In the genomic region with DNA sequence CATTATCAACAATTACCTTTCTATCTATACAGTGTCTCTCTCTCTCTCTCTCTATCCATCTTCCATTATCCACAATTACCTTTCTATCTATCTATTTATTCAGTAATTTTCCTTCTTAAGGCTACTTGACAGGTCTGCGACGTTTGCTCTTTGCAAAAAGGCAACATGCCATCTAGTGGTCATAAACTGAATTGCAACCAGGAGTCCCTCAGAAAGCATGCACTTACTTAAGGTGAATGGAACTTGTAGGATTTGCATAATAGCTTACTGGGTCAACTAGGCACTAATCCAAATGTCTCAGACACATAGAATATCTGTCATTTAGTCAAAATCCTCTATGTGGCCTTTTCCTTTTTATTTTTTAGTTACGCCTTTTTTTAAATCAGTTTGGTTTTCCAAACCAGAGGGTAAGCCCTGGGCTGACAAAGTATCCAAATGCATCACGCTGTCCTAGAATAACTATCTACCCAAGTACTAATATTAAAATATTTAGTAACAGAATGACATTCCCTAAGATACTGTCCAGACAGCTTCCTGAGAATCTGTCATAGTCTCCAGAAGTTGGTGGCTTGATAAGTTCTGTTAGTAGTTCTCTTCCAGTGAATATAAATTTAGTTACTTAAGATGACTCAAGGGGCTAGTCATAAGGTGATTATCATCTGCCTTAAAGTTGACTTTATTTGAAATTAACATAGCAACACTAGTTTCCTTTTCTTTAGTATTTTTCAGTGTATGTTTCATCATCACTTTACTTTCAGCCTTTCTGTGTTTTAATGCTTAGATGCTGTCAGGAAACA, we compare ENCODE assay signal across 7 cellular contexts.
A peak's percentile ranks its signal among the peaks of the same experiment; 100 is the strongest.
DNase-seq lines count a peak whose midpoint lies in the region; ATAC-seq, FAIRE-seq and TF ChIP-seq lines count a peak whose summit lies in the region.

No MANE protein-coding gene starts in this region.

- intact Hi-C loops in pancreas (cut with DNase I) = no loop called here

- ATAC-seq in GM21576 (IDR thresholded peaks at IDR 0.05; ENCODE audit: unreplicated experiment) = peak; percentile 95
- peak; percentile 43 to 45 for ATAC-seq in activated T-cell treated with anti-CD3 and anti-CD28 coated beads, Interleukin-2, amount 50 U/mL, for 72 hours (replicated peaks in 1 of 2)
- peak; percentile 61 to 85 (median 82) for ATAC-seq in pancreas

- H3K4me3 Mint-ChIP-seq in activated T-cell treated with anti-CD3 and anti-CD28 coated beads, Interleukin-2, amount 50 U/mL, for 72 hours = no peak overlapping the region

- H3K4me1 ChIP-seq in pancreas = no peaks in the 10 kb centered on the region

- POLR2A ChIA-PET in GM10248 (lab: Yijun Ruan, JAX) = no interaction called here

- H3K4me1 Mint-ChIP-seq in activated T-cell treated with anti-CD3 and anti-CD28 coated beads, Interleukin-2, amount 50 U/mL, for 72 hours (ENCODE audit: low read depth) = no peaks in the 10 kb centered on the region

- FAIRE-seq in pancreas (lab: Jason Lieb, UNC) = peak; percentile 87

- no peaks in the 10 kb centered on the region for H3K9me3 Mint-ChIP-seq in activated T-cell treated with anti-CD3 and anti-CD28 coated beads, Interleukin-2, amount 50 U/mL, for 72 hours

- H3K4me3 ChIP-seq in pancreas = no peak overlapping the region

- WGBS in pancreas, 2 donors = 33 to 35% methylated on average over 4 of the region's 4 CpGs

- DNase-seq in GM10248 (ENCODE audit: extremely low spot score) (peak; percentile 46), HS-5 (ENCODE audit: low read depth) (peak; percentile 53), NCI-H748 (lab: John Stamatoyannopoulos, UW; ENCODE audit: unreplicated experiment) (peak; percentile 86), germinal center (ENCODE audit: low spot score) (peak; percentile 62), pancreas (peak in 3 of 6 donors; percentile 15 to 53 (median 24))
- peak; percentile 37 to 52 for DNase-seq in activated T-cell treated with anti-CD3 and anti-CD28 coated beads, Interleukin-2, amount 50 U/mL, for 72 hours

- H3K9me3 ChIP-seq in pancreas = no peaks in the 10 kb centered on the region

- peaks cover 0 to 4% (median 0%) of the 10 kb centered on the region in 4 donors for H3K27me3 ChIP-seq in pancreas

- H3K36me3 ChIP-seq in pancreas = no peaks in the 10 kb centered on the region

- peaks cover 13% of the 10 kb centered on the region for H3K27me3 Mint-ChIP-seq in activated T-cell treated with anti-CD3 and anti-CD28 coated beads, Interleukin-2, amount 50 U/mL, for 72 hours (ENCODE audit: low read depth)

- CTCF ChIA-PET in GM10248 (lab: Yijun Ruan, JAX) = interaction anchor here (0.6 to 2.1 kb wide), 12 partner anchors 8 to 36 kb away, joined by 3 to 18 read pairs (median 4); no protein-coding TSS in a partner anchor

- H3K27ac Mint-ChIP-seq in activated T-cell treated with anti-CD3 and anti-CD28 coated beads, Interleukin-2, amount 50 U/mL, for 72 hours = no peak overlapping the region

- no peaks in the 10 kb centered on the region for H3K36me3 Mint-ChIP-seq in activated T-cell treated with anti-CD3 and anti-CD28 coated beads, Interleukin-2, amount 50 U/mL, for 72 hours (ENCODE audit: insufficient read depth in 2 of 2)

- TF ChIP-seq CTCF in GM10248 (IDR thresholded peaks at IDR 0.05; ENCODE audit: control extremely low read depth, extremely low read depth, low read depth, missing control alignments) (peak; percentile 95), pancreas (IDR thresholded peaks at IDR 0.05) (peak; percentile 77 to 95 (median 92))

- H3K27ac ChIP-seq in pancreas = no peak overlapping the region

Comparison
In these comparisons a context has a peak if more than half of its experiments do, and no peak if none do; other contexts are left out.
1. ATAC-seq: peak in every context shown above with its lines; median percentile 95 in GM21576; 82 in pancreas; 44 in activated T-cell treated with anti-CD3 and anti-CD28 coated beads, Interleukin-2, amount 50 U/mL, for 72 hours.